In the genomic region with DNA sequence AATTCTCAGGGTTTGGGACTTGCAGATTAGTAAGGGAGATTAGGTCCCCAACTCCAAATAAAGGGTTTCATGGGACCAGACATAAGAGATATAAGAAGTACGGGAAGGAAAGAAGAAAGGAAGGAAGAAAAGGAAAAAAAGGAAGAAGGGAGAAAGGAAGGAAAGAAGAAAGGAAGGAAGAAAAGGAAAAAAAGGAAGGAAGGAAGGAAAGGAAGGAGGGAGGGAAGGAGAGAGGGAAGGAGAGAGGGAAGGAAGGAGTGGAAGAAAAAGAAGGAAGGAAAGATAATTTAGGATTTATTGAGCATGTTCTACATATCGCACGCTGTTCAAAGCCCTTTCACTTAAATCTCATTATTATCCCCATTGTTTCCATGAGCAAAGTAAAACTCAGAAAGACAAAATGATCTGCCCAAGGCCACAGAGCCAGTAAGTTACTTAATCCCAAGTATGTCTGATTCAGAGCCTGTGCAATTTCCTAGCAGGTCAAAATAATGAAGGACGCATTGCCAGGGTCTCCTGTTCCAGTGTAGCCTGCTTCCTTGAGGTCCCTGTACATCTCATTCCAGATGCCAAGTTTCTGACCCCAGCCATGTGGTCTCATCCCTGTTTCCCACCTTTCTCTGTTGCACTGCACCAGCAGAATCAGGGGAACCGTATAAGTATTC, we compare ENCODE assay signal across 1 cellular context.
TF ChIP-seq lines count a peak whose summit lies in the region.

No MANE protein-coding gene starts in this region.

TF ChIP-seq in IMR-90, 13 proteins besides CTCF, POLR2A, EP300 and RAD21 (continued from another document):
- TF ChIP-seq, protein P1, sequence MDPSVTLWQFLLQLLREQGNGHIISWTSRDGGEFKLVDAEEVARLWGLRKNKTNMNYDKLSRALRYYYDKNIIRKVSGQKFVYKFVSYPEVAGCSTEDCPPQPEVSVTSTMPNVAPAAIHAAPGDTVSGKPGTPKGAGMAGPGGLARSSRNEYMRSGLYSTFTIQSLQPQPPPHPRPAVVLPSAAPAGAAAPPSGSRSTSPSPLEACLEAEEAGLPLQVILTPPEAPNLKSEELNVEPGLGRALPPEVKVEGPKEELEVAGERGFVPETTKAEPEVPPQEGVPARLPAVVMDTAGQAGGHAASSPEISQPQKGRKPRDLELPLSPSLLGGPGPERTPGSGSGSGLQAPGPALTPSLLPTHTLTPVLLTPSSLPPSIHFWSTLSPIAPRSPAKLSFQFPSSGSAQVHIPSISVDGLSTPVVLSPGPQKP (IDR thresholded peaks at IDR 0.05; ENCODE audit: borderline replicate concordance, low read depth, low read length), result no peak
- no peak for TF ChIP-seq CEBPB (IDR thresholded peaks at IDR 0.05; ENCODE audit: low read depth, low read length)
- TF ChIP-seq RFX5 (IDR thresholded peaks at IDR 0.05; ENCODE audit: low read depth, low read length), result no peak
- TF ChIP-seq BHLHE40 (IDR thresholded peaks at IDR 0.05; ENCODE audit: low read depth, low read length), result no peak
- no peak for TF ChIP-seq SMC3 (IDR thresholded peaks at IDR 0.05; ENCODE audit: low read depth, low read length)
- no peak for TF ChIP-seq NFE2L2 (IDR thresholded peaks at IDR 0.05; ENCODE audit: low read depth, low read length)
- TF ChIP-seq MAZ (IDR thresholded peaks at IDR 0.05; ENCODE audit: borderline replicate concordance, low read depth, low read length), result no peak
- no peak for TF ChIP-seq RCOR1 (IDR thresholded peaks at IDR 0.05; ENCODE audit: insufficient replicate concordance, low read length)
